ENCODE assay signal across 16 cellular contexts in the genomic region with DNA sequence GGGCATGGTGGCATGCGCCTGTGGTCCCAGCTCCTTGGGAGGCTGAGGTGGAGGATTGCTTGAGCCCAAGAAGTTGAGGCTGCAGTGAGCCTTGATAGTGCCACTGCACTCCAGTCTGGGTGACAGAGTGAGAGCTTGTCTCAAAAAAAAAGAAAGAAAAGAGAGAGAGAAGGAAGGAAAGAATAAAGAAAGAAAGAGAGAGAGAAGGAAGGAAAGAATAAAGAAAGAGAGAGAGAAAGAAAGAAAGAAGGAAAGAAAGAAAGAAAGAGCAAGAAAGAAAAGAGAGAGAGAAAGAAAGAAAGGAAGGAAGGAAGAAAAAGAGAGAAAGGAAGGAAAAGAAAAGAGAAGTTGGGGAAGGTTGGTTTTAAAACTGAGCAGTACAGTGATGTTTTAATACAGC.
"Had no signal": no experiment of that assay in that cellular context is flagged by ENCODE, and none has a peak within 500 bp of the region (broad histone marks: within the 10 kb centered on the region; RNA-seq: fewer than 3 reads in every experiment).

No MANE protein-coding gene starts in this region.

- H3K27ac Mint-ChIP-seq: naive thymus-derived CD4-positive, alpha-beta T cell; progenitor cell of endocrine pancreas had no signal

- ATAC-seq: heart right ventricle; left lobe of liver; naive thymus-derived CD4-positive, alpha-beta T cell; right cardiac atrium; upper lobe of right lung had no signal

- DNase-seq: dorsolateral prefrontal cortex; effector CD8-positive, alpha-beta T cell; foreskin melanocyte; heart right ventricle; hypothalamus; mammary epithelial cell; naive thymus-derived CD4-positive, alpha-beta T cell; ovary; right cardiac atrium; small intestine; stimulated activated CD4-positive, alpha-beta T cell treated with anti-CD3 and anti-CD28 coated beads, Interleukin-12 subunit alpha, Interleukin-12 subunit beta, amount 100 ng/mL, for 4 hours; stimulated activated naive CD4-positive, alpha-beta T cell treated with Interleukin-2 at 50 U/mL for 16 hours; testis; upper lobe of right lung had no signal

- H3K36me3 Mint-ChIP-seq: naive thymus-derived CD4-positive, alpha-beta T cell had no signal

- H3K9me3 Mint-ChIP-seq: naive thymus-derived CD4-positive, alpha-beta T cell had no signal

- H3K4me3 Mint-ChIP-seq: naive thymus-derived CD4-positive, alpha-beta T cell had no signal
